Comparison of ENCODE assay signal across 21 cellular contexts in genomic region chr4:3374667-3375066, GRCh38.
"Had no signal": no experiment of that assay in that cellular context is flagged by ENCODE, and none has a peak within 500 bp of the region (broad histone marks: within the 10 kb centered on the region; RNA-seq: fewer than 3 reads in every experiment).

No MANE protein-coding gene starts in this region.

- H3K27me3 ChIP-seq: breast epithelium, Peyer's patch, SJCRH30 had no signal

- H3K4me3 ChIP-seq: breast epithelium, Peyer's patch, SJCRH30 had no signal

- H3K36me3 ChIP-seq: breast epithelium, Peyer's patch had no signal

- H3K9me3 ChIP-seq: breast epithelium, SK-N-SH had no signal

- DNase-seq: activated CD4-positive, alpha-beta memory T cell treated with anti-CD3 and anti-CD28 coated beads, Interleukin-2, amount 10 ng/mL, durations not matched to agents 7 days and 5 days; activated CD4-positive, alpha-beta T cell treated with anti-CD3 and anti-CD28 coated beads for 36 hours; activated CD4-positive, alpha-beta T cell treated with anti-CD3 and anti-CD28 coated beads, Interleukin-2, amount 50 U/mL, for 1 hour; activated CD8-positive, alpha-beta memory T cell treated with anti-CD3 and anti-CD28 coated beads, Interleukin-2, amount 50 U/mL, for 4 hours; activated naive CD4-positive, alpha-beta T cell; activated T-cell treated with anti-CD3 and anti-CD28 coated beads, Interleukin-2, amount 50 U/mL, for 1 hour; aorta; NCI-H1092; NCI-H1417; NCI-H2029; NCI-H2107; NCI-H510A treated with DMSO at 0.1 percent for 48 hours; Right ventricle myocardium superior; SJCRH30; SK-N-SH; T-helper 1 cell had no signal

- H3K4me2 ChIP-seq: KMS-11, SK-N-SH had no signal

- H3K27ac ChIP-seq: breast epithelium, KMS-11, Peyer's patch, RWPE1, SJCRH30, VCaP had no signal

- H3K9ac ChIP-seq: KMS-11, SK-N-SH had no signal

- ATAC-seq: activated CD4-positive, alpha-beta T cell treated with anti-CD3 and anti-CD28 coated beads for 36 hours had no signal
